Comparison of ENCODE assay signal across 18 cellular contexts in the genomic region with DNA sequence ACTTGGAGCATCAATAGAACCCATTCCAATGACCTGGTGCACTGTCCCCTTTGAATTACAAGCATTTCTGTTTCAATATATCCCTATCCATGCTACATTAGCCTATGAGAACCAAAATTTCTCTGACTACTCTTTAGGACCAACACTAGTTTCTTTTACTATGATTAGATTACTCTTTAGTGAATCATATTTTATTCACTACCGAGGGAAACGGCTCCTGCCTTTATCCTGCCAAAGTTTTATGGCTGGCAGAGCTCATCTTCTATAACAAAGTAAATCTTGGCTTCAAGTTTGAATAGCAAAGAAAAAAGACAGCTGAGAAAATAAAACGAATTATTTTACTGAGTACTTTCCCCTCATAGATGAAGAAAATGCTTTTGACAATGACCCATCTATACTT.
"Had no signal": no experiment of that assay in that cellular context is flagged by ENCODE, and none has a peak within 500 bp of the region (broad histone marks: within the 10 kb centered on the region; RNA-seq: fewer than 3 reads in every experiment).

No MANE protein-coding gene starts in this region.

- H2AFZ ChIP-seq: hepatocyte had no signal

- H3K4me1 ChIP-seq: body of pancreas, lower lobe of right lung, psoas muscle, testis, upper lobe of right lung had no signal

- H3K4me2 ChIP-seq: hepatocyte had no signal

- H3K9me3 ChIP-seq: body of pancreas, lower lobe of right lung, psoas muscle, sigmoid colon, testis, upper lobe of right lung had no signal

- H3K36me3 ChIP-seq: lower lobe of right lung, sigmoid colon, upper lobe of right lung had no signal

- ATAC-seq: activated CD4-positive, CD25-positive, alpha-beta regulatory T cell treated with anti-CD3 and anti-CD28 coated beads, Interleukin-2, amount 50 U/mL, for 24 hours; body of pancreas; lower lobe of right lung; natural killer cell; psoas muscle; stimulated activated naive CD8-positive, alpha-beta T cell treated with anti-CD3 and anti-CD28 coated beads, Interleukin-15, Interleukin-2, amounts not matched to agents 100 U/mL and 50 U/mL, for 24 hours; upper lobe of right lung had no signal

- DNase-seq: activated T-cell treated with anti-CD3 and anti-CD28 coated beads, Interleukin-2, amount 50 U/mL, for 1 hour; amniotic stem cell; body of pancreas; dermis blood vessel endothelial cell; erythroblast; left cardiac atrium; lower lobe of right lung; natural killer cell; nucleus accumbens; psoas muscle; sigmoid colon; stimulated activated CD4-positive, alpha-beta T cell treated with anti-CD3 and anti-CD28 coated beads, Interleukin-2, amount 100 ng/mL, for 48 hours; stimulated activated CD8-positive, alpha-beta memory T cell treated with anti-CD3 and anti-CD28 coated beads, Interleukin-4, amount 100 ng/mL, for 48 hours; stimulated activated naive CD8-positive, alpha-beta T cell treated with anti-CD3 and anti-CD28 coated beads, Interleukin-15, Interleukin-2, amounts not matched to agents 100 U/mL and 50 U/mL, for 24 hours; testis; upper lobe of right lung had no signal

- H3K79me2 ChIP-seq: hepatocyte had no signal

- H3K27ac ChIP-seq: body of pancreas, hepatocyte, lower lobe of right lung, psoas muscle, sigmoid colon, testis, upper lobe of right lung had no signal

- H3K4me3 ChIP-seq: body of pancreas, hepatocyte, lower lobe of right lung, psoas muscle, sigmoid colon, testis, upper lobe of right lung had no signal

- H3K27me3 ChIP-seq: body of pancreas, hepatocyte, sigmoid colon, testis, upper lobe of right lung had no signal
